ENCODE assay signal across 8 cellular contexts in the genomic region with DNA sequence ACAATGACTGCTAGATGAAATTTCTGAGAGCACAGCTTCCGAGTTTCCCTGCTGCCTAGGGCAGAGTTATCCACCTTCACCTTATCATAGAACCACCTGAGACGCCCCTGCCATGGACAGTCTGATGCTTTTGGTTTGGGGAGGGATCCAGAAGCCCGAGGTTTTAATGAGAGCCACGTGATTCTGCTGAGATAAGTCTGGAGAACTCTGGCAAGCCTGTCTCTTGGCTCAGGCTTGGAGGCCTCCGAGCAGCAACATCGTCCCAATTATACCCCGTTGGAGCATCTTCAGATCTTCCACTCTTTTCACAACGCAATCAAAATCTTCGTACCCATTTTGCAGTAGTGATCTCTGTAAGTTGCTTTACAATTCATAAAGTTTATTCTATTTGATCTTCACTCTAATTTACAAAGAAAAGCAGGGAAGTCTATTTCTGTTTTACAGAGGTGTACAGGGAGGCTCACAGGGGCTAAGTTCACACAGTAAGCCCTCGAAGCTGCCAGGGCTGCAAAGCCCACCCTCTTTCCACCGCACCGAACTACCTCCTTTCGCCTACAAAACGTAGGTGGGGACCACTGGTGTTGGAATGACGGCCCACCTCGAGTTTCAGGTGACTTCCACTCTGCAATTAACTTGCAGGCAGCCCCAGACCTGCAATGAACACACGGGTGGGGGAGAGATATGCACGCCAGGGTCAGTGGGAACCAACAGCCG. TPM values are rescaled to one million over a fixed set of nuclear protein-coding genes. Genes with fewer than 3 reads are reported as not detected.
DNase-seq lines count a peak whose midpoint lies in the region; ATAC-seq lines count a peak whose summit lies in the region.

No MANE protein-coding gene starts in this region.

- no peaks in the 10 kb centered on the region for H3K36me3 ChIP-seq in skeletal muscle tissue (ENCODE audit: control insufficient read depth in 3 of 3, insufficient read depth in 3 of 3, low read length in 3 of 3)

- H3K27me3 ChIP-seq in right cardiac atrium (ENCODE audit: control insufficient read depth, insufficient read depth) = no peaks in the 10 kb centered on the region
- no peaks in the 10 kb centered on the region for H3K27me3 ChIP-seq in skeletal muscle tissue (ENCODE audit: control insufficient read depth in 3 of 3, insufficient read depth in 3 of 3, low read length in 3 of 3)

- H3K4me3 Mint-ChIP-seq in activated CD4-positive, alpha-beta T cell treated with anti-CD3 and anti-CD28 coated beads, Interleukin-2, amount 10 ng/mL, durations not matched to agents 7 days and 5 days = peak overlapping the region; percentile 81
- peak overlapping the region; percentile 90 for H3K4me3 Mint-ChIP-seq in activated T-helper 1 cell treated with anti-CD3 and anti-CD28 coated beads, Interleukin-12 subunit alpha, Interleukin-12 subunit beta, Interleukin-2, Interleukin-4 antibody, amounts not matched to agents 30 ng/mL and 10 ng/mL and 1 ng/mL, durations not matched to agents 14 hours and 24 hours and 36 hours

- peak overlapping the region; percentile 59 for H3K27ac ChIP-seq in right cardiac atrium (ENCODE audit: low read length)
- H3K27ac ChIP-seq in skeletal muscle tissue (ENCODE audit: low read depth, low read length) = peak overlapping the region; percentile 79

- WGBS in right cardiac atrium = 12% methylated on average over 19 of the region's 19 CpGs

- H3K36me3 Mint-ChIP-seq in activated CD4-positive, alpha-beta T cell treated with anti-CD3 and anti-CD28 coated beads, Interleukin-2, amount 10 ng/mL, durations not matched to agents 7 days and 5 days (ENCODE audit: low read depth) = no peaks in the 10 kb centered on the region
- H3K36me3 Mint-ChIP-seq in activated T-helper 1 cell treated with anti-CD3 and anti-CD28 coated beads, Interleukin-12 subunit alpha, Interleukin-12 subunit beta, Interleukin-2, Interleukin-4 antibody, amounts not matched to agents 30 ng/mL and 10 ng/mL and 1 ng/mL, durations not matched to agents 14 hours and 24 hours and 36 hours (ENCODE audit: low read depth) = peaks cover 1% of the 10 kb centered on the region

- H3K4me3 ChIP-seq in right cardiac atrium (ENCODE audit: low read length) (peak overlapping the region; percentile 75), skeletal muscle tissue (ENCODE audit: low read length in 3 of 3) (peak overlapping the region; percentile 80 to 91 (median 84))

- DNase-seq in activated CD4-positive, alpha-beta T cell treated with anti-CD3 and anti-CD28 coated beads, Interleukin-2, amount 10 ng/mL, durations not matched to agents 7 days and 5 days = no peak
- DNase-seq in activated CD4-positive, alpha-beta T cell treated with anti-CD3 and anti-CD28 coated beads, Interleukin-2, amount 50 U/mL, for 4 hours = no peak
- DNase-seq in activated T-helper 1 cell treated with anti-CD3 and anti-CD28 coated beads, Interleukin-12 subunit alpha, Interleukin-12 subunit beta, Interleukin-2, Interleukin-4 antibody, amounts not matched to agents 30 ng/mL and 10 ng/mL and 1 ng/mL, durations not matched to agents 14 hours and 24 hours and 36 hours (ENCODE audit: low spot score) = no peak
- DNase-seq in right cardiac atrium (peak in 1 of 3 donors; percentile 63), HUDEP-2 (lab: John Stamatoyannopoulos, UW; ENCODE audit: unreplicated experiment in 76 of 76) (no peak), NCI-H748 (lab: John Stamatoyannopoulos, UW; ENCODE audit: unreplicated experiment) (no peak)

- peak overlapping the region; percentile 75 to 87 (median 83) for H3K9ac ChIP-seq in skeletal muscle tissue (ENCODE audit: low read depth in 1 of 3, low read length in 3 of 3)

- ATAC-seq in right cardiac atrium = peak; percentile 38 to 45
- no peak for ATAC-seq in GM18520 (IDR thresholded peaks at IDR 0.05; ENCODE audit: unreplicated experiment)

- intact Hi-C loops in activated T-helper 1 cell treated with anti-CD3 and anti-CD28 coated beads, Interleukin-12 subunit alpha, Interleukin-12 subunit beta, Interleukin-2, Interleukin-4 antibody, amounts not matched to agents 30 ng/mL and 10 ng/mL and 1 ng/mL, durations not matched to agents 14 hours and 24 hours and 36 hours (cut with micrococcal nuclease) = loop anchor here (5.0 to 10.0 kb wide), 2 partner anchors 96 to 763 kb away; a partner anchor contains a TSS
- intact Hi-C loops in right cardiac atrium (cut with DNase I) = no loop called here

- peak overlapping the region; percentile 89 for H3K27ac Mint-ChIP-seq in activated CD4-positive, alpha-beta T cell treated with anti-CD3 and anti-CD28 coated beads, Interleukin-2, amount 10 ng/mL, durations not matched to agents 7 days and 5 days
- H3K27ac Mint-ChIP-seq in activated T-helper 1 cell treated with anti-CD3 and anti-CD28 coated beads, Interleukin-12 subunit alpha, Interleukin-12 subunit beta, Interleukin-2, Interleukin-4 antibody, amounts not matched to agents 30 ng/mL and 10 ng/mL and 1 ng/mL, durations not matched to agents 14 hours and 24 hours and 36 hours = peak overlapping the region; percentile 80

- CTCF ChIA-PET in activated CD4-positive, alpha-beta T cell treated with anti-CD3 and anti-CD28 coated beads, Interleukin-2, amount 10 ng/mL, durations not matched to agents 7 days and 5 days (lab: Charles Lee) = interaction anchor here (1.3 kb wide), 1 partner anchor 46 kb away, joined by 3 read pairs; no protein-coding TSS in a partner anchor

- H3K4me1 Mint-ChIP-seq in activated CD4-positive, alpha-beta T cell treated with anti-CD3 and anti-CD28 coated beads, Interleukin-2, amount 10 ng/mL, durations not matched to agents 7 days and 5 days = peaks cover 41% of the 10 kb centered on the region
- peaks cover 41% of the 10 kb centered on the region for H3K4me1 Mint-ChIP-seq in activated T-helper 1 cell treated with anti-CD3 and anti-CD28 coated beads, Interleukin-12 subunit alpha, Interleukin-12 subunit beta, Interleukin-2, Interleukin-4 antibody, amounts not matched to agents 30 ng/mL and 10 ng/mL and 1 ng/mL, durations not matched to agents 14 hours and 24 hours and 36 hours (ENCODE audit: low read depth)

- POLR2A ChIA-PET in activated CD4-positive, alpha-beta T cell treated with anti-CD3 and anti-CD28 coated beads, Interleukin-2, amount 10 ng/mL, durations not matched to agents 7 days and 5 days (lab: Charles Lee) = no interaction called here

- no peaks in the 10 kb centered on the region for H3K4me1 ChIP-seq in right cardiac atrium (ENCODE audit: control insufficient read depth, insufficient read depth, low read length)
- peaks cover 6 to 12% (median 7%) of the 10 kb centered on the region in 3 donors for H3K4me1 ChIP-seq in skeletal muscle tissue (ENCODE audit: control insufficient read depth in 3 of 3, insufficient read depth in 3 of 3, low read length in 3 of 3)

- peaks cover 20% of the 10 kb centered on the region for H3K27me3 Mint-ChIP-seq in activated CD4-positive, alpha-beta T cell treated with anti-CD3 and anti-CD28 coated beads, Interleukin-2, amount 10 ng/mL, durations not matched to agents 7 days and 5 days
- H3K27me3 Mint-ChIP-seq in activated T-helper 1 cell treated with anti-CD3 and anti-CD28 coated beads, Interleukin-12 subunit alpha, Interleukin-12 subunit beta, Interleukin-2, Interleukin-4 antibody, amounts not matched to agents 30 ng/mL and 10 ng/mL and 1 ng/mL, durations not matched to agents 14 hours and 24 hours and 36 hours (ENCODE audit: insufficient read depth) = peaks cover 15% of the 10 kb centered on the region

- H3K9me3 ChIP-seq in right cardiac atrium (ENCODE audit: control insufficient read depth, low read length) = no peaks in the 10 kb centered on the region
- no peaks in the 10 kb centered on the region for H3K9me3 ChIP-seq in skeletal muscle tissue (ENCODE audit: control insufficient read depth in 3 of 3, low read length in 3 of 3)

- peaks cover 9% of the 10 kb centered on the region for H3K9me3 Mint-ChIP-seq in activated CD4-positive, alpha-beta T cell treated with anti-CD3 and anti-CD28 coated beads, Interleukin-2, amount 10 ng/mL, durations not matched to agents 7 days and 5 days
- H3K9me3 Mint-ChIP-seq in activated T-helper 1 cell treated with anti-CD3 and anti-CD28 coated beads, Interleukin-12 subunit alpha, Interleukin-12 subunit beta, Interleukin-2, Interleukin-4 antibody, amounts not matched to agents 30 ng/mL and 10 ng/mL and 1 ng/mL, durations not matched to agents 14 hours and 24 hours and 36 hours = peaks cover 10% of the 10 kb centered on the region

RNA-seq across cellular contexts. Expression of a gene that starts 0.5 kb away (rescaled TPM):
- total RNA-seq in activated CD4-positive, alpha-beta T cell treated with anti-CD3 and anti-CD28 coated beads, Interleukin-2, amount 10 ng/mL, durations not matched to agents 7 days and 5 days = 1 to 10 TPM; 1.3 to 1.5 TPM
- 0.67 and 0.73 TPM in 2 replicates for total RNA-seq in activated T-helper 1 cell treated with anti-CD3 and anti-CD28 coated beads, Interleukin-12 subunit alpha, Interleukin-12 subunit beta, Interleukin-2, Interleukin-4 antibody, amounts not matched to agents 30 ng/mL and 10 ng/mL and 1 ng/mL, durations not matched to agents 14 hours and 24 hours and 36 hours
- total RNA-seq in right cardiac atrium = 1 to 10 TPM; 2.2 to 2.8 (median 2.5) TPM
- 1.6 TPM for polyA plus RNA-seq in right cardiac atrium
- total RNA-seq in skeletal muscle tissue = 4.7 TPM
